In genomic region chr1:51285055-51285454, GRCh38 we compare ENCODE assay signal across 14 cellular contexts. TPM values are rescaled to one million over a fixed set of nuclear protein-coding genes. Genes with fewer than 3 reads are reported as not detected.
DNase-seq lines count a peak whose midpoint lies in the region; ATAC-seq and TF ChIP-seq lines count a peak whose summit lies in the region.
"Had no signal": no experiment of that assay in that cellular context is flagged by ENCODE, and none has a peak within 500 bp of the region (broad histone marks: within the 10 kb centered on the region; RNA-seq: fewer than 3 reads in every experiment).

No MANE protein-coding gene starts in this region.

- DNase-seq in GM13977 (ENCODE audit: low spot score) (peak; percentile 76), HT1080 (ENCODE audit: low read depth) (peak; percentile 13), upper lobe of left lung (no peak), cerebellum (ENCODE audit: low spot score) (no peak), HCEC 1CT (no peak)
- no peak for DNase-seq in activated effector memory CD4-positive, alpha-beta T cell treated with Interleukin-2 at 50 U/mL for 16 hours
- DNase-seq: activated B cell treated with CpG ODN at 0.5 μM for 24 hours, C1 segment of cervical spinal cord, esophagus squamous epithelium, retina had no signal

- in situ Hi-C loops in GM13977 (cut with MboI; ENCODE audit: low pct_unique_long_range_greater_than_20kb, low sequenced_read_pairs, unreplicated experiment) = no loop called here

- no peak for TF ChIP-seq EP300 in upper lobe of left lung (IDR thresholded peaks at IDR 0.05)

- no peaks in the 10 kb centered on the region for H3K9me3 ChIP-seq in upper lobe of left lung
- H3K9me3 ChIP-seq: ascending aorta, esophagus squamous epithelium had no signal

- WGBS in upper lobe of left lung, 2 donors = 81 to 82% methylated on average over 1 of the region's 1 CpG

- peaks cover 0 to 11% (median 3%) of the 10 kb centered on the region in 4 donors for H3K4me1 ChIP-seq in upper lobe of left lung

- peak; percentile 88 for ATAC-seq in GM19328 (IDR thresholded peaks at IDR 0.05; ENCODE audit: unreplicated experiment)
- peak; percentile 88 for ATAC-seq in HG02840 (IDR thresholded peaks at IDR 0.05; ENCODE audit: low FRiP score, unreplicated experiment)
- ATAC-seq in upper lobe of left lung (ENCODE audit: low FRiP score in 2 of 2) = no peak
- ATAC-seq: Panc1 had no signal

- no peak overlapping the region for H3K4me3 ChIP-seq in upper lobe of left lung
- H3K4me3 ChIP-seq: ascending aorta, esophagus squamous epithelium had no signal

- H3K27me3 ChIP-seq in upper lobe of left lung = no peaks in the 10 kb centered on the region
- H3K27me3 ChIP-seq: ascending aorta, esophagus squamous epithelium had no signal

- H3K36me3 ChIP-seq in upper lobe of left lung = peaks cover 0 to 3% (median 1%) of the 10 kb centered on the region in 4 donors
- H3K36me3 ChIP-seq: ascending aorta had no signal

- TF ChIP-seq CTCF in GM13977 (IDR thresholded peaks at IDR 0.05; ENCODE audit: extremely low read depth, insufficient read depth, missing control alignments) (no peak), upper lobe of left lung (IDR thresholded peaks at IDR 0.05) (no peak)

- H3K27ac ChIP-seq in upper lobe of left lung = no peak overlapping the region
- H3K27ac ChIP-seq: esophagus squamous epithelium had no signal

- no peak for TF ChIP-seq POLR2A in upper lobe of left lung (IDR thresholded peaks at IDR 0.05)

RNA-seq across cellular contexts. Expression of gene TTC39A, which starts 45.3 kb away (rescaled TPM):
- not detected in 2 replicates for total RNA-seq in HT1080 (2014; rRNA removed; shearing (Covaris generic))
- polyA plus RNA-seq in HT1080 (2015; cell fraction: cytosol; rRNA removed) = 0.20 and 0.21 TPM in 2 replicates
- polyA plus RNA-seq in HT1080 (2015; cell fraction: nucleus; rRNA removed) = 0.05 and 0.16 TPM in 2 replicates
- total RNA-seq in upper lobe of left lung = 10 to 100 TPM; 33.0 to 96.4 (median 55.7) TPM
- 7.0 TPM for total RNA-seq in cerebellum
- total RNA-seq: ascending aorta had no signal

RNA-seq across cellular contexts. Expression of gene RNF11, which starts 49.0 kb away (rescaled TPM):
- 114 and 142 TPM in 2 replicates for total RNA-seq in HT1080 (2014; rRNA removed; shearing (Covaris generic))
- 77.7 and 109 TPM in 2 replicates for polyA plus RNA-seq in HT1080 (2015; cell fraction: cytosol; rRNA removed)
- polyA plus RNA-seq in HT1080 (2015; cell fraction: nucleus; rRNA removed) = 22.4 and 28.1 TPM in 2 replicates
- total RNA-seq in upper lobe of left lung = 100 to 1,000 TPM in 1 of 6 donors, 10 to 100 TPM in 5; 26.2 to 125 (median 78.8) TPM
- 141 TPM for total RNA-seq in cerebellum

Comparison
In these comparisons a context has a peak if more than half of its experiments do, and no peak if none do; other contexts are left out.
1. DNase-seq: peak in GM13977 (single experiment) and HT1080 (single experiment); none in upper lobe of left lung (0 of 2), activated effector memory CD4-positive, alpha-beta T cell treated with Interleukin-2 at 50 U/mL for 16 hours (single experiment), cerebellum (single experiment) and HCEC 1CT (single experiment).
2. ATAC-seq: peak in GM19328 (single experiment) and HG02840 (single experiment); none in upper lobe of left lung (0 of 2).